In genomic region chr2:61218076-61218816, GRCh38 we compare ENCODE assay signal across 13 cellular contexts. TPM values are rescaled to one million over a fixed set of nuclear protein-coding genes. Genes with fewer than 3 reads are reported as not detected.
DNase-seq lines count a peak whose midpoint lies in the region; ATAC-seq, FAIRE-seq and TF ChIP-seq lines count a peak whose summit lies in the region.
"Had no signal": no experiment of that assay in that cellular context is flagged by ENCODE, and none has a peak within 500 bp of the region (broad histone marks: within the 10 kb centered on the region; RNA-seq: fewer than 3 reads in every experiment).

No MANE protein-coding gene starts in this region.

- H3K36me3 ChIP-seq in GM12878 (ENCODE audit: control insufficient read depth in 2 of 2, insufficient read depth in 2 of 2, low read length in 1 of 2) (peaks cover 1 to 22% of the 10 kb centered on the region in 2 experiments), small intestine (ENCODE audit: control insufficient read depth in 2 of 2, insufficient read depth in 2 of 2, low read length in 2 of 2) (peaks cover 6 to 10% of the 10 kb centered on the region in 2 donors), A673 (ENCODE audit: insufficient read depth, low read length, poor library complexity, severe bottlenecking) (peaks cover 37% of the 10 kb centered on the region)

- TF ChIP-seq EP300 in GM12878 (IDR thresholded peaks at IDR 0.05; ENCODE audit: borderline replicate concordance in 1 of 2, control insufficient read depth in 1 of 2, low read depth in 2 of 2, low read length in 2 of 2), result no peak

- no peak for ATAC-seq in GM12878

- H3K9me3 Mint-ChIP-seq in HFFc6, result no peaks in the 10 kb centered on the region

- H3K4me2 ChIP-seq in GM12878 (ENCODE audit: control insufficient read depth, insufficient read depth), result no peak overlapping the region

- 100% methylated on average over 4 of the region's 4 CpGs for WGBS in GM12878 (ENCODE audit: insufficient coverage, insufficient replicate concordance, low lambda C conversion rate, missing lambda C conversion rate)
- WGBS in small intestine, 3 donors, result 85 to 90% (median 88%) methylated on average over 4 of the region's 4 CpGs

- no peak overlapping the region for H3K27ac ChIP-seq in GM12878 (ENCODE audit: control insufficient read depth, insufficient read depth)
- H3K27ac ChIP-seq in small intestine (ENCODE audit: low read depth in 1 of 2, low read length in 1 of 2), result peak overlapping the region; percentile 71 to 91
- no peak overlapping the region for H3K27ac ChIP-seq in A673 (ENCODE audit: low read depth, low read length, poor library complexity, severe bottlenecking)
- H3K27ac ChIP-seq: C4-2B had no signal

- H4K20me1 ChIP-seq in GM12878 (ENCODE audit: control insufficient read depth, insufficient read depth), result no peaks in the 10 kb centered on the region

- FAIRE-seq in GM12878 (lab: Jason Lieb, UNC), result no peak
- no peak for FAIRE-seq in small intestine (lab: Jason Lieb, UNC)

- TF ChIP-seq POLR2A in GM12878 (IDR thresholded peaks at IDR 0.05; ENCODE audit: low read depth, low read length), result no peak

- peak overlapping the region; percentile 25; the same call in 1 of the 2 replicates for H3K27ac Mint-ChIP-seq in HFFc6

- H3K27me3 Mint-ChIP-seq in HFFc6 (ENCODE audit: insufficient read depth), result peaks cover 3% of the 10 kb centered on the region; the same call in 1 of the 2 replicates

- H3K79me2 ChIP-seq in GM12878 (ENCODE audit: control insufficient read depth, insufficient read depth, low read length), result no peaks in the 10 kb centered on the region

- RAD21 ChIA-PET in GM12878 (lab: Charles Lee; ENCODE audit: unreplicated experiment), result no interaction called here

- TF ChIP-seq CTCF in HFFc6 (IDR thresholded peaks at IDR 0.05) (no peak), GM12878 (IDR thresholded peaks at IDR 0.05 in 2 of 3, conservative IDR thresholded peaks at IDR 0.05 in 1 of 3; ENCODE audit: control insufficient read depth in 2 of 3, extremely low read depth in 1 of 3, insufficient read depth in 1 of 3, low read depth in 3 of 3, low read length in 3 of 3) (no peak), A673 (conservative IDR thresholded peaks at IDR 0.05; ENCODE audit: low read depth, low read length) (no peak)

- no peak overlapping the region for H3K4me3 Mint-ChIP-seq in HFFc6

- CTCF ChIA-PET in GM12878 (lab: Yijun Ruan, JAX), result interaction anchor here (0.6 kb wide), 1 partner anchor 9 kb away, joined by 3 read pairs; no protein-coding TSS in a partner anchor
- CTCF ChIA-PET in A673 (lab: Charles Lee), result no interaction called here

- in situ Hi-C loops in GM12878 (cut with MboI), result no loop called here

- SMC1A ChIA-PET in GM12878 (lab: Charles Lee; ENCODE audit: uncharacterized antibody, unreplicated experiment), result interaction anchor here (0.6 to 1.2 kb wide), 4 partner anchors 8 to 355 kb away, joined by 3 to 4 read pairs (median 3); no protein-coding TSS in a partner anchor

- intact Hi-C loops in GM12878 (cut with micrococcal nuclease; ENCODE audit: unreplicated experiment), result no loop called here
- intact Hi-C loops in A673 (cut with micrococcal nuclease; ENCODE audit: unreplicated experiment), result no loop called here

- peaks cover 35% of the 10 kb centered on the region for H3K36me3 Mint-ChIP-seq in HFFc6 (ENCODE audit: low read depth)

- DNase-seq in HFFc6 (no peak), GM12878 (ENCODE audit: low read depth, low spot score) (no peak), globus pallidus (ENCODE audit: low spot score) (peak; percentile 11), small intestine (no peak), iPS-NIHi11 (ENCODE audit: low spot score) (no peak), D341Med (ENCODE audit: low spot score) (no peak), A673 (ENCODE audit: low spot score) (no peak)
- DNase-seq: HCEC 1CT, NCI-H1105 treated with DMSO at 0.1 percent for 48 hours, NCI-H187, NCI-H345, NCI-H526 treated with DMSO at 0.1 percent for 48 hours had no signal

- no peak overlapping the region for H3K9ac ChIP-seq in GM12878 (ENCODE audit: control insufficient read depth, insufficient read depth, low read length)

- POLR2A ChIA-PET in GM12878 (lab: Charles Lee), result no interaction called here
- POLR2A ChIA-PET in A673 (lab: Charles Lee; ENCODE audit: low non-redundant PET), result no interaction called here

- H3K9me3 ChIP-seq in GM12878 (replicated peaks; ENCODE audit: control insufficient read depth, insufficient read depth, low read length) (no peaks in the 10 kb centered on the region), small intestine (ENCODE audit: control insufficient read depth, low read depth) (no peaks in the 10 kb centered on the region), A673 (ENCODE audit: low read depth, low read length, poor library complexity, severe bottlenecking) (no peaks in the 10 kb centered on the region)

- no peak overlapping the region for H2AFZ ChIP-seq in GM12878 (ENCODE audit: control insufficient read depth, low read depth, low read length)

- H3K4me1 Mint-ChIP-seq in HFFc6 (ENCODE audit: low read depth), result peaks cover 31% of the 10 kb centered on the region

- no peak for TF ChIP-seq RAD21 in GM12878 (IDR thresholded peaks at IDR 0.05; ENCODE audit: insufficient read depth, low read depth, low read length)

- no peaks in the 10 kb centered on the region for H3K4me1 ChIP-seq in GM12878 (ENCODE audit: control insufficient read depth, insufficient read depth, low read length)
- peaks cover 0 to 2% of the 10 kb centered on the region in 2 donors for H3K4me1 ChIP-seq in small intestine (ENCODE audit: control insufficient read depth in 2 of 2, insufficient read depth in 1 of 2, low read depth in 1 of 2, low read length in 1 of 2)
- H3K4me1 ChIP-seq in A673 (ENCODE audit: insufficient read depth, low read length, poor library complexity, severe bottlenecking), result no peaks in the 10 kb centered on the region

- H3K4me3 ChIP-seq in GM12878 (no peak overlapping the region), small intestine (ENCODE audit: low read depth in 1 of 2, low read length in 2 of 2) (no peak overlapping the region), A673 (ENCODE audit: low read depth, low read length, poor library complexity, severe bottlenecking) (no peak overlapping the region)

- BruUV-seq in GM12878 (replicated peaks; lab: Mats Ljungman, UMichigan) (TSS peak; percentile 45), A673 (replicated peaks; lab: Mats Ljungman, UMichigan) (no TSS peak)

- no peaks in the 10 kb centered on the region for H3K27me3 ChIP-seq in GM12878 (replicated peaks in 1 of 2; ENCODE audit: control insufficient read depth in 2 of 2, insufficient read depth in 2 of 2, low read length in 1 of 2)
- no peaks in the 10 kb centered on the region for H3K27me3 ChIP-seq in small intestine (ENCODE audit: control insufficient read depth in 2 of 2, insufficient read depth in 2 of 2, low read length in 2 of 2)
- H3K27me3 ChIP-seq in A673 (replicated peaks; ENCODE audit: insufficient read depth, low read depth, low read length, poor library complexity), result no peaks in the 10 kb centered on the region

TF ChIP-seq in GM12878, 131 proteins besides CTCF, POLR2A, EP300 and RAD21:
- no peak for TF ChIP-seq SMARCA5 (IDR thresholded peaks at IDR 0.05)
- TF ChIP-seq E2F4 (IDR thresholded peaks at IDR 0.05; ENCODE audit: low read depth, low read length), result no peak
- TF ChIP-seq KLF5 (IDR thresholded peaks at IDR 0.05; ENCODE audit: partially characterized antibody), result no peak
- TF ChIP-seq NRF1 (conservative IDR thresholded peaks at IDR 0.05; ENCODE audit: low read depth, low read length), result no peak
- no peak for TF ChIP-seq HDAC6 (IDR thresholded peaks at IDR 0.05; ENCODE audit: unreplicated experiment)
- no peak for TF ChIP-seq EED (IDR thresholded peaks at IDR 0.05; ENCODE audit: low read depth)

RNA-seq across cellular contexts. Expression of gene C2orf74, which starts 56.3 kb away (rescaled TPM):
- 10 to 100 TPM; 13.5 to 23.0 (median 20.7) TPM for total RNA-seq in HFFc6 (2021; fragmentation: NEBNext Ultra II Directional; extraction: Animal tissue kit (Norgen Biotek cat#: 25700))
- 1.9 and 3.1 TPM in 2 replicates for total RNA-seq in GM12878 (2013; cell fraction: nucleolus; rRNA removed)
- total RNA-seq in GM12878 (2014; rRNA removed) (3.8 and 6.1 TPM in 2 replicates), GM12878 (2014; rRNA removed; fragmentation: Illumina TruSeq; extraction: Trizol) (14.9 and 16.1 TPM in 2 replicates), GM12878 (2021) (4.7 and 5.6 TPM in 2 replicates), A673 (2021) (6.0 and 7.1 TPM in 2 replicates)
- polyA plus RNA-seq in GM12878 (2011; ENCODE audit: low read depth), result 16.0 TPM
- polyA plus RNA-seq in GM12878 (2011; rRNA removed) (9.8 and 18.8 TPM in 2 replicates), GM12878 (2014; fragmentation: Illumina TruSeq; extraction: Trizol) (15.6 and 19.1 TPM in 2 replicates), GM12878 (2014; fragmentation: Nextera tagmentation; extraction: Ambion mirVana) (10 to 100 TPM; 25.0 TPM), GM12878 (2014; rRNA removed) (10.2 and 10.8 TPM in 2 replicates), GM12878 (2016; fragmentation: Nextera tagmentation; extraction: Ambion mirVana) (10 to 100 TPM; 15.5 to 16.3 TPM), small intestine (1 to 10 TPM; 2.2 to 9.9 (median 5.1) TPM)
- polyA plus RNA-seq in GM12878 (2011; cell fraction: cytosol; rRNA removed), result 5.4 and 6.1 TPM in 2 replicates
- 3.8 and 4.1 TPM in 2 replicates for polyA plus RNA-seq in GM12878 (2011; cell fraction: nucleus; rRNA removed)
- polyA plus RNA-seq in GM12878 (2012), result 9.2 and 14.0 TPM in 2 replicates
- polyA minus RNA-seq in GM12878 (2011; rRNA and poly(A)+ RNA removed), result 1.0 and 1.5 TPM in 2 replicates
- polyA minus RNA-seq in GM12878 (2011; cell fraction: cytosol; rRNA and poly(A)+ RNA removed), result 3.6 TPM in 1 of 2 replicates, not detected in the other
- 1.1 TPM in 1 of 2 replicates, not detected in the other for polyA minus RNA-seq in GM12878 (2011; cell fraction: nucleus; rRNA and poly(A)+ RNA removed)

Comparison
In these comparisons a context has a peak if more than half of its experiments do, and no peak if none do; other contexts are left out.
1. H3K27ac ChIP-seq: peak in small intestine (2 of 2); none in GM12878 (single experiment) and A673 (single experiment).